ENCODE assay signal across 8 cellular contexts in the genomic region with DNA sequence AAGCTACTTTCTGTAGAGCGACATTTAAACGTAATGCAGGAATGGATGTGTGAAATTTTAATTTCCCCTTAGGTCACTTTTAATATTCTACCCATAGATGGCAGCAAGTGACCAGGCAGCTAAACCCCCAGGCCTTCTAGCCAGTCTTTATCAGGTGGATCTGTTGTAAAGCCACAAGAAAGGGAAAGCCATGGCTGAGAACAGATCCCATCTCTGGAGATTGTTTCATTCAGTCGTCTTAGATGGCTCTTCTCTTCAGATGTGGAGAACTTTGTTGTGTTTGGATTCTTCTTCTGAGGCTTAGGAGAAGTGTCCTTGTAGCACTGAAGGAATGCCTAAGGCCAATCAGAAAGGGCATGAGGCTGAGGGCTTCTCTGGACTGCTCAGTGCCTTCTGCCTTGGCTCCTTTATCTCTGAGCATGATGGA. TPM values are rescaled to one million over a fixed set of nuclear protein-coding genes. Genes with fewer than 3 reads are reported as not detected.
DNase-seq lines count a peak whose midpoint lies in the region; ATAC-seq and TF ChIP-seq lines count a peak whose summit lies in the region.

No MANE protein-coding gene starts in this region.

- H3K27me3 ChIP-seq in ACC112 (ENCODE audit: insufficient read depth, low read length), result peaks cover 10% of the 10 kb centered on the region
- H3K27me3 ChIP-seq in body of pancreas, result no peaks in the 10 kb centered on the region

- DNase-seq in NCI-H128 (lab: John Stamatoyannopoulos, UW; ENCODE audit: unreplicated experiment) (peak; percentile 28), SKM-1 treated with dmso at 0.1 percent for 144 hours (lab: John Stamatoyannopoulos, UW; ENCODE audit: unreplicated experiment) (peak; percentile 65), body of pancreas (peak; percentile 40 to 62 (median 45)), iPS-NIHi11 (ENCODE audit: low spot score) (peak; percentile 79)
- DNase-seq in stimulated activated CD4-positive, alpha-beta T cell treated with anti-CD3 and anti-CD28 coated beads, Interleukin-1b, Interleukin-23, amount 100 ng/mL, for 48 hours, result peak; percentile 30

- TF ChIP-seq CTCF in GM12873 (IDR thresholded peaks at IDR 0.05; ENCODE audit: insufficient read depth, low read depth, low read length, missing control alignments) (peak; percentile 66), body of pancreas (IDR thresholded peaks at IDR 0.05) (peak; percentile 78 to 92 (median 89))

- intact Hi-C loops in body of pancreas (cut with DNase I), result loop anchor here (10.0 kb wide), 1 partner anchor 236 kb away; no protein-coding TSS in a partner anchor

- WGBS in body of pancreas, 2 donors, result 2% methylated on average over 3 of the region's 3 CpGs

- H3K4me3 ChIP-seq in ACC112 (ENCODE audit: low read depth, low read length), result no peak overlapping the region
- no peak overlapping the region for H3K4me3 ChIP-seq in body of pancreas

- no peaks in the 10 kb centered on the region for H3K36me3 ChIP-seq in ACC112 (ENCODE audit: insufficient read depth, low read length)
- H3K36me3 ChIP-seq in body of pancreas (replicated peaks in 1 of 2; ENCODE audit: insufficient read depth in 1 of 2, low read depth in 2 of 2), result no peaks in the 10 kb centered on the region

- H3K79me2 ChIP-seq in ACC112 (ENCODE audit: control insufficient read depth, insufficient read depth, low read length, unreplicated experiment), result no peaks in the 10 kb centered on the region

- peak overlapping the region; percentile 30 for H2AFZ ChIP-seq in ACC112 (ENCODE audit: low read length, unreplicated experiment)

- H3K4me1 ChIP-seq in ACC112 (ENCODE audit: control insufficient read depth, insufficient read depth, low read length, unreplicated experiment), result peaks cover 10% of the 10 kb centered on the region
- H3K4me1 ChIP-seq in body of pancreas, result no peaks in the 10 kb centered on the region

- no peak for TF ChIP-seq POLR2A in body of pancreas (IDR thresholded peaks at IDR 0.05)

- H3K9me3 ChIP-seq in body of pancreas, result no peaks in the 10 kb centered on the region

- ATAC-seq in body of pancreas, result peak; percentile 81
- no peak for ATAC-seq in GM21619 (IDR thresholded peaks at IDR 0.05; ENCODE audit: unreplicated experiment)

- H3K27ac ChIP-seq in ACC112 (ENCODE audit: low read depth, low read length) (no peak overlapping the region), body of pancreas (no peak overlapping the region)

RNA-seq across cellular contexts. Expression of gene RNF182, which starts 15.8 kb away (rescaled TPM):
- total RNA-seq in body of pancreas, result 1 to 10 TPM in 1 of 2 donors, under 1 TPM in 1; 0.33 to 1.6 TPM

Comparison
In these comparisons a context has a peak if more than half of its experiments do, and no peak if none do; other contexts are left out.
1. DNase-seq: peak in every context shown above with its lines; median percentile 79 in iPS-NIHi11; 65 in SKM-1 treated with dmso at 0.1 percent for 144 hours; 45 in body of pancreas; 30 in stimulated activated CD4-positive, alpha-beta T cell treated with anti-CD3 and anti-CD28 coated beads, Interleukin-1b, Interleukin-23, amount 100 ng/mL, for 48 hours; 28 in NCI-H128.